18 cellular contexts compared by ENCODE assay signal in the genomic region with DNA sequence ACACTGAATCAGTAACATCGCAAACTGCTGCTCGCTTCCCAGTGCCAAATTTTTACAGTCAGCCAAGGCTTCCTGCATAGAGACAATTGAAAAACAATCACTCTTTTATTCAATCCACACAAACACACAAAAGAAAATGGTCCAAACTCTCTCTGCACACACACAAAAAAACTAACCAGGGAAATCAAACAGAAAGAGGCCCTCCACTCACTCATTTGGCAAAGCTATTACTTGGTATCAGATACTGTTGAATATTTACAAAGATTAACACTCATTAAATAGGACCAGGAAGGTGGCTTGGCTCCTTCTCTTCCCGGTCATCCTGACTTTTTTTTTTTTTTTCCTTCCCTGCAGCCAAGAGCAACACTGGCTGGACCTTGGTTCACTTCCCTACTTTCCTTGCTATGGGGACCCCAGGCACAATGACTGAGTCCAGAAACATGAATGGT.
DNase-seq lines count a peak whose midpoint lies in the region; ATAC-seq and TF ChIP-seq lines count a peak whose summit lies in the region.
"Had no signal": no experiment of that assay in that cellular context is flagged by ENCODE, and none has a peak within 500 bp of the region (broad histone marks: within the 10 kb centered on the region; RNA-seq: fewer than 3 reads in every experiment).

No MANE protein-coding gene starts in this region.

- intact Hi-C loops in prostate gland (cut with DNase I) = loop anchor here (5.0 kb wide), 1 partner anchor 229 kb away; a partner anchor contains a TSS

- 30 to 34% methylated on average over 2 to 3 of the region's 3 CpGs for WGBS in gastroesophageal sphincter (ENCODE audit: low coverage in 1 of 2), 2 donors
- 23% methylated on average over 3 of the region's 3 CpGs for WGBS in prostate gland

- TF ChIP-seq EP300 in gastroesophageal sphincter (IDR thresholded peaks at IDR 0.05) = no peak

- H3K4me1 ChIP-seq in gastroesophageal sphincter (peaks cover 0 to 40% (median 8%) of the 10 kb centered on the region in 3 donors), prostate gland (replicated peaks) (peaks cover 7% of the 10 kb centered on the region)
- H3K4me1 ChIP-seq: HAP-1, lower lobe of right lung had no signal

- peak; percentile 69 for DNase-seq in Ammon's horn (ENCODE audit: low spot score)
- DNase-seq in NCI-H748 (lab: John Stamatoyannopoulos, UW; ENCODE audit: unreplicated experiment) = peak; percentile 55
- no peak for DNase-seq in prostate gland (ENCODE audit: low spot score)
- DNase-seq in cortex of kidney (lab: John Stamatoyannopoulos, UW) = no peak
- DNase-seq in NCI-H1436 (lab: John Stamatoyannopoulos, UW) = no peak
- DNase-seq in HK-2 (ENCODE audit: unreplicated experiment) = no peak
- DNase-seq: activated CD4-positive, alpha-beta T cell treated with anti-CD3 and anti-CD28 coated beads for 36 hours; activated CD8-positive, alpha-beta memory T cell treated with anti-CD3 and anti-CD28 coated beads, Interleukin-2, amount 50 U/mL, for 4 hours; activated naive CD4-positive, alpha-beta T cell treated with Interleukin-2 at 50 U/mL for 16 hours; effector memory CD8-positive, alpha-beta T cell; lower lobe of right lung; NCI-H2107; NCI-H82; stimulated activated naive CD4-positive, alpha-beta T cell had no signal

- H3K27ac ChIP-seq in gastroesophageal sphincter = peak overlapping the region in 3 of 4 donors; percentile 17 to 70 (median 44)
- H3K27ac ChIP-seq in prostate gland = peak overlapping the region; percentile 26 to 29
- H3K27ac ChIP-seq: lower lobe of right lung had no signal

- TF ChIP-seq CTCF in gastroesophageal sphincter (IDR thresholded peaks at IDR 0.05) = no peak
- no peak for TF ChIP-seq CTCF in prostate gland (IDR thresholded peaks at IDR 0.05)

- H3K9me3 ChIP-seq in gastroesophageal sphincter (no peaks in the 10 kb centered on the region), prostate gland (no peaks in the 10 kb centered on the region)
- H3K9me3 ChIP-seq: HAP-1, lower lobe of right lung had no signal

- H3K4me3 ChIP-seq in gastroesophageal sphincter (no peak overlapping the region), prostate gland (no peak overlapping the region)
- H3K4me3 ChIP-seq: HAP-1, lower lobe of right lung, smooth muscle cell had no signal

- H3K27me3 ChIP-seq in gastroesophageal sphincter (no peaks in the 10 kb centered on the region), prostate gland (replicated peaks; ENCODE audit: insufficient read depth) (no peaks in the 10 kb centered on the region)

- TF ChIP-seq POLR2A in gastroesophageal sphincter (IDR thresholded peaks at IDR 0.05) (no peak), prostate gland (IDR thresholded peaks at IDR 0.05) (no peak)

- no peak for ATAC-seq in gastroesophageal sphincter
- ATAC-seq in HG03280 (IDR thresholded peaks at IDR 0.05; ENCODE audit: unreplicated experiment) = no peak
- ATAC-seq: activated CD4-positive, alpha-beta T cell treated with anti-CD3 and anti-CD28 coated beads for 36 hours; effector memory CD8-positive, alpha-beta T cell; lower lobe of right lung had no signal

- no peaks in the 10 kb centered on the region for H3K36me3 ChIP-seq in gastroesophageal sphincter
- H3K36me3 ChIP-seq in prostate gland = no peaks in the 10 kb centered on the region
- H3K36me3 ChIP-seq: HAP-1, lower lobe of right lung had no signal

Comparison
In these comparisons a context has a peak if more than half of its experiments do, and no peak if none do; other contexts are left out.
1. DNase-seq: peak in Ammon's horn (single experiment) and NCI-H748 (single experiment); none in prostate gland (single experiment), cortex of kidney (single experiment), NCI-H1436 (single experiment) and HK-2 (single experiment).